8 cellular contexts compared by ENCODE assay signal in genomic region chr20:50510706-50511401, GRCh38. TPM values are rescaled to one million over a fixed set of nuclear protein-coding genes. Genes with fewer than 3 reads are reported as not detected.
DNase-seq lines count a peak whose midpoint lies in the region; ATAC-seq and TF ChIP-seq lines count a peak whose summit lies in the region.

No MANE protein-coding gene starts in this region.

- in situ Hi-C loops in gastrocnemius medialis (cut with MboI; ENCODE audit: low sequenced_read_pairs in 4 of 4) = loop anchor here in 2 of 4 donors (5.0 kb wide), 1 partner anchor 61 kb away; no protein-coding TSS in a partner anchor

- H3K36me3 ChIP-seq in Caco-2 (ENCODE audit: control insufficient read depth, insufficient read depth, low read length) (no peaks in the 10 kb centered on the region), left ventricle myocardium inferior (no peaks in the 10 kb centered on the region), gastrocnemius medialis (no peaks in the 10 kb centered on the region)

- peak; percentile 11 to 17 for ATAC-seq in gastrocnemius medialis

- TF ChIP-seq CTCF in Caco-2 (IDR thresholded peaks at IDR 0.05; ENCODE audit: insufficient read depth in 1 of 2, low read depth in 1 of 2, low read length in 1 of 2, severe bottlenecking in 1 of 2, unreplicated experiment in 1 of 2) (no peak), left ventricle myocardium inferior (IDR thresholded peaks at IDR 0.05; ENCODE audit: borderline replicate concordance) (no peak), gastrocnemius medialis (IDR thresholded peaks at IDR 0.05 in 4 of 5, conservative IDR thresholded peaks at IDR 0.05 in 1 of 5) (no peak)

- intact Hi-C loops in Caco-2 (cut with micrococcal nuclease; ENCODE audit: unreplicated experiment) = loop anchor here (1.0 to 10.0 kb wide), 3 partner anchors 27 to 404 kb away; partner anchors contain the start of gene CEBPB
- intact Hi-C loops in activated T-helper 1 cell treated with anti-CD3 and anti-CD28 coated beads, Interleukin-12 subunit alpha, Interleukin-12 subunit beta, Interleukin-2, Interleukin-4 antibody, amounts not matched to agents 30 ng/mL and 10 ng/mL and 1 ng/mL, durations not matched to agents 14 hours and 24 hours and 36 hours (cut with micrococcal nuclease) = loop anchor here (1.0 to 5.0 kb wide), 9 partner anchors 8 to 398 kb away; partner anchors contain the start of genes CEBPB, PARD6B and UBE2V1
- intact Hi-C loops in left ventricle myocardium inferior (cut with micrococcal nuclease) = no loop called here
- intact Hi-C loops in gastrocnemius medialis (cut with DNase I; ENCODE audit: low total_unique reads) = loop anchor here (1.0 to 10.0 kb wide), 2 partner anchors 66 to 224 kb away; partner anchors contain the start of gene PARD6B

- POLR2A ChIA-PET in Caco-2 (lab: Charles Lee) = interaction anchor here (0.6 to 1.4 kb wide), 10 partner anchors 25 to 395 kb away, joined by 3 to 7 read pairs (median 4); partner anchors contain the start of gene BCAS4

- CTCF ChIA-PET in Caco-2 (lab: Charles Lee) = interaction anchor here (1.0 to 3.0 kb wide), 5 partner anchors 15 to 390 kb away, joined by 3 to 14 read pairs (median 4); no protein-coding TSS in a partner anchor

- no peaks in the 10 kb centered on the region for H3K9me3 ChIP-seq in Caco-2
- no peaks in the 10 kb centered on the region for H3K9me3 ChIP-seq in left ventricle myocardium inferior (replicated peaks)
- H3K9me3 ChIP-seq in gastrocnemius medialis = no peaks in the 10 kb centered on the region

- H3K27me3 ChIP-seq in Caco-2 (replicated peaks; ENCODE audit: control insufficient read depth, insufficient read depth, low read length) (no peaks in the 10 kb centered on the region), left ventricle myocardium inferior (ENCODE audit: low read depth) (no peaks in the 10 kb centered on the region), gastrocnemius medialis (no peaks in the 10 kb centered on the region)

- no TSS peak for BruUV-seq in Caco-2 (replicated peaks; lab: Mats Ljungman, UMichigan)

- H3K36me3 Mint-ChIP-seq in Caco-2 (ENCODE audit: insufficient read depth, unreplicated experiment) = peaks cover 17% of the 10 kb centered on the region
- H3K36me3 Mint-ChIP-seq in activated T-helper 1 cell treated with anti-CD3 and anti-CD28 coated beads, Interleukin-12 subunit alpha, Interleukin-12 subunit beta, Interleukin-2, Interleukin-4 antibody, amounts not matched to agents 30 ng/mL and 10 ng/mL and 1 ng/mL, durations not matched to agents 14 hours and 24 hours and 36 hours (ENCODE audit: low read depth) = peaks cover 17% of the 10 kb centered on the region

- peak overlapping the region; percentile 93 for H3K27ac ChIP-seq in left ventricle myocardium inferior (replicated peaks)
- H3K27ac ChIP-seq in gastrocnemius medialis = peak overlapping the region; percentile 92 to 99 (median 96)

- peak overlapping the region; percentile 99 for H3K4me3 Mint-ChIP-seq in Caco-2 (ENCODE audit: unreplicated experiment)
- peak overlapping the region; percentile 93 for H3K4me3 Mint-ChIP-seq in activated T-helper 1 cell treated with anti-CD3 and anti-CD28 coated beads, Interleukin-12 subunit alpha, Interleukin-12 subunit beta, Interleukin-2, Interleukin-4 antibody, amounts not matched to agents 30 ng/mL and 10 ng/mL and 1 ng/mL, durations not matched to agents 14 hours and 24 hours and 36 hours

- peaks cover 22% of the 10 kb centered on the region for H3K4me1 Mint-ChIP-seq in Caco-2 (ENCODE audit: low read depth, unreplicated experiment)
- H3K4me1 Mint-ChIP-seq in activated T-helper 1 cell treated with anti-CD3 and anti-CD28 coated beads, Interleukin-12 subunit alpha, Interleukin-12 subunit beta, Interleukin-2, Interleukin-4 antibody, amounts not matched to agents 30 ng/mL and 10 ng/mL and 1 ng/mL, durations not matched to agents 14 hours and 24 hours and 36 hours (ENCODE audit: low read depth) = peaks cover 54% of the 10 kb centered on the region

- H3K4me1 ChIP-seq in Caco-2 (peaks cover 36% of the 10 kb centered on the region), left ventricle myocardium inferior (peaks cover 64% of the 10 kb centered on the region), gastrocnemius medialis (peaks cover 49 to 51% of the 10 kb centered on the region in 2 donors)

- DNase-seq in Caco-2 (peak; percentile 31 to 56), HT-29 (ENCODE audit: low spot score) (peak; percentile 57), left ventricle myocardium inferior (peak; percentile 25), gastrocnemius medialis (no peak), GOT3 (lab: John Stamatoyannopoulos, UW) (no peak), NCI-H187 treated with DMSO at 0.1 percent for 48 hours (lab: John Stamatoyannopoulos, UW) (no peak), HCEC 1CT (no peak)
- DNase-seq in activated T-helper 1 cell treated with anti-CD3 and anti-CD28 coated beads, Interleukin-12 subunit alpha, Interleukin-12 subunit beta, Interleukin-2, Interleukin-4 antibody, amounts not matched to agents 30 ng/mL and 10 ng/mL and 1 ng/mL, durations not matched to agents 14 hours and 24 hours and 36 hours (ENCODE audit: low spot score) = no peak

- no peaks in the 10 kb centered on the region for H3K9me3 Mint-ChIP-seq in Caco-2 (ENCODE audit: unreplicated experiment)
- H3K9me3 Mint-ChIP-seq in activated T-helper 1 cell treated with anti-CD3 and anti-CD28 coated beads, Interleukin-12 subunit alpha, Interleukin-12 subunit beta, Interleukin-2, Interleukin-4 antibody, amounts not matched to agents 30 ng/mL and 10 ng/mL and 1 ng/mL, durations not matched to agents 14 hours and 24 hours and 36 hours = no peaks in the 10 kb centered on the region

- TF ChIP-seq POLR2A in gastrocnemius medialis (IDR thresholded peaks at IDR 0.05) = no peak

- H3K4me3 ChIP-seq in Caco-2 (ENCODE audit: low read depth, low read length) (peak overlapping the region; percentile 98), left ventricle myocardium inferior (peak overlapping the region; percentile 100), gastrocnemius medialis (peak overlapping the region; percentile 90 to 100 (median 94))

- H3K27ac Mint-ChIP-seq in Caco-2 (ENCODE audit: unreplicated experiment) = peak overlapping the region; percentile 97
- H3K27ac Mint-ChIP-seq in activated T-helper 1 cell treated with anti-CD3 and anti-CD28 coated beads, Interleukin-12 subunit alpha, Interleukin-12 subunit beta, Interleukin-2, Interleukin-4 antibody, amounts not matched to agents 30 ng/mL and 10 ng/mL and 1 ng/mL, durations not matched to agents 14 hours and 24 hours and 36 hours = peak overlapping the region; percentile 91

- H3K27me3 Mint-ChIP-seq in Caco-2 (ENCODE audit: insufficient read depth, unreplicated experiment) = no peaks in the 10 kb centered on the region
- H3K27me3 Mint-ChIP-seq in activated T-helper 1 cell treated with anti-CD3 and anti-CD28 coated beads, Interleukin-12 subunit alpha, Interleukin-12 subunit beta, Interleukin-2, Interleukin-4 antibody, amounts not matched to agents 30 ng/mL and 10 ng/mL and 1 ng/mL, durations not matched to agents 14 hours and 24 hours and 36 hours (ENCODE audit: insufficient read depth) = no peaks in the 10 kb centered on the region

RNA-seq across cellular contexts. Expression of gene PTPN1, which starts 0.7 kb away (rescaled TPM):
- 65.0 and 65.2 TPM in 2 replicates for total RNA-seq in Caco-2 (2022)
- total RNA-seq in HT-29 (2014; rRNA removed; shearing (Covaris generic)) = 36.6 and 37.5 TPM in 2 replicates
- total RNA-seq in activated T-helper 1 cell treated with anti-CD3 and anti-CD28 coated beads, Interleukin-12 subunit alpha, Interleukin-12 subunit beta, Interleukin-2, Interleukin-4 antibody, amounts not matched to agents 30 ng/mL and 10 ng/mL and 1 ng/mL, durations not matched to agents 14 hours and 24 hours and 36 hours = 60.0 and 60.5 TPM in 2 replicates
- total RNA-seq in left ventricle myocardium inferior = 25.7 TPM
- 10 to 100 TPM; 21.8 to 46.8 (median 44.4) TPM for total RNA-seq in gastrocnemius medialis

Comparison
In these comparisons a context has a peak if more than half of its experiments do, and no peak if none do; other contexts are left out.
1. DNase-seq: peak in Caco-2 (2 of 2), HT-29 (single experiment) and left ventricle myocardium inferior (single experiment); none in activated T-helper 1 cell treated with anti-CD3 and anti-CD28 coated beads, Interleukin-12 subunit alpha, Interleukin-12 subunit beta, Interleukin-2, Interleukin-4 antibody, amounts not matched to agents 30 ng/mL and 10 ng/mL and 1 ng/mL, durations not matched to agents 14 hours and 24 hours and 36 hours (single experiment), gastrocnemius medialis (0 of 2), GOT3 (single experiment), NCI-H187 treated with DMSO at 0.1 percent for 48 hours (single experiment) and HCEC 1CT (single experiment).
2. Peak in every context shown above with its lines, with median percentiles within 50 percentile points of each other: H3K4me3 ChIP-seq.